In genomic region chr3:175426805-175427204, GRCh38 we compare ENCODE assay signal across 29 cellular contexts.
A peak's percentile ranks its signal among the peaks of the same experiment; 100 is the strongest.
DNase-seq lines count a peak whose midpoint lies in the region; FAIRE-seq and TF ChIP-seq lines count a peak whose summit lies in the region.
"Had no signal": no experiment of that assay in that cellular context is flagged by ENCODE, and none has a peak within 500 bp of the region (broad histone marks: within the 10 kb centered on the region; RNA-seq: fewer than 3 reads in every experiment).

No MANE protein-coding gene starts in this region.

- no peaks in the 10 kb centered on the region for H3K27me3 Mint-ChIP-seq in osteocyte (ENCODE audit: unreplicated experiment)
- H3K27me3 Mint-ChIP-seq: activated naive CD8-positive, alpha-beta T cell treated with anti-CD3 and anti-CD28 coated beads, Interleukin-2, amount 10 ng/mL, durations not matched to agents 7 days and 5 days; activated T-cell treated with anti-CD3 and anti-CD28 coated beads, Interleukin-2, amount 50 U/mL, for 24 hours; natural killer cell treated with Interleukin-12 subunit alpha and Interleukin-12 subunit beta and Interleukin-15 and Interleukin-18, amount 100 ng/mL, for 72 hours had no signal

- H3K36me3 Mint-ChIP-seq in osteocyte (ENCODE audit: unreplicated experiment) = no peaks in the 10 kb centered on the region
- H3K36me3 Mint-ChIP-seq: activated naive CD8-positive, alpha-beta T cell treated with anti-CD3 and anti-CD28 coated beads, Interleukin-2, amount 10 ng/mL, durations not matched to agents 7 days and 5 days; CD14-positive monocyte had no signal

- TF ChIP-seq EP300 in suprapubic skin (IDR thresholded peaks at IDR 0.05) = no peak

- intact Hi-C loops in mammary epithelial cell (cut with micrococcal nuclease) = no loop called here

- H3K36me3 ChIP-seq in mammary epithelial cell (ENCODE audit: insufficient read depth, low read length) (no peaks in the 10 kb centered on the region), suprapubic skin (no peaks in the 10 kb centered on the region)
- H3K36me3 ChIP-seq: ovary had no signal

- dilution Hi-C loops in mammary epithelial cell (cut with HindIII; ENCODE audit: low sequenced_read_pairs) = no loop called here

- 84% methylated on average over 4 of the region's 5 CpGs for WGBS in mammary epithelial cell (ENCODE audit: low coverage, missing lambda C conversion rate)
- WGBS in suprapubic skin = 78% methylated on average over 5 of the region's 5 CpGs

- H3K27ac ChIP-seq in mammary epithelial cell (ENCODE audit: insufficient read depth, low read depth, low read length) = no peak overlapping the region
- no peak overlapping the region for H3K27ac ChIP-seq in suprapubic skin
- H3K27ac ChIP-seq: ovary, VCaP had no signal

- no peaks in the 10 kb centered on the region for H3K9me3 ChIP-seq in mammary epithelial cell (replicated peaks; ENCODE audit: insufficient read depth, low read length)
- H3K9me3 ChIP-seq in suprapubic skin = no peaks in the 10 kb centered on the region
- H3K9me3 ChIP-seq: ovary had no signal

- no peaks in the 10 kb centered on the region for H4K20me1 ChIP-seq in mammary epithelial cell (ENCODE audit: insufficient read depth, low read length)

- no TSS peak for BruUV-seq in mammary epithelial cell (replicated peaks; lab: Mats Ljungman, UMichigan)

- H3K4me3 ChIP-seq in mammary epithelial cell (replicated peaks in 1 of 3; ENCODE audit: insufficient read depth in 1 of 3, low read depth in 2 of 3, low read length in 3 of 3) = no peak overlapping the region
- H3K4me3 ChIP-seq in suprapubic skin = no peak overlapping the region
- H3K4me3 ChIP-seq: ovary had no signal

- H2AFZ ChIP-seq in mammary epithelial cell (ENCODE audit: low read depth, low read length) = no peak overlapping the region

- peak overlapping the region; percentile 45 for H3K27ac Mint-ChIP-seq in osteocyte (ENCODE audit: unreplicated experiment)
- H3K27ac Mint-ChIP-seq: activated naive CD8-positive, alpha-beta T cell treated with anti-CD3 and anti-CD28 coated beads, Interleukin-2, amount 10 ng/mL, durations not matched to agents 7 days and 5 days; activated T-cell treated with anti-CD3 and anti-CD28 coated beads, Interleukin-2, amount 50 U/mL, for 24 hours; CD14-positive monocyte; H9; natural killer cell treated with Interleukin-12 subunit alpha and Interleukin-12 subunit beta and Interleukin-15 and Interleukin-18, amount 100 ng/mL, for 72 hours had no signal

- CTCF ChIA-PET in mammary epithelial cell (lab: Charles Lee; ENCODE audit: low non-redundant PET) = no interaction called here

- no peak for FAIRE-seq in D721Med (lab: Jason Lieb, UNC)
- FAIRE-seq: endothelial cell of umbilical vein, urothelium cell line had no signal

- no peak overlapping the region for H3K4me2 ChIP-seq in mammary epithelial cell (ENCODE audit: insufficient read depth, low read depth, low read length)

- H3K9me3 Mint-ChIP-seq in osteocyte (ENCODE audit: unreplicated experiment) = no peaks in the 10 kb centered on the region
- H3K9me3 Mint-ChIP-seq: activated naive CD8-positive, alpha-beta T cell treated with anti-CD3 and anti-CD28 coated beads, Interleukin-2, amount 10 ng/mL, durations not matched to agents 7 days and 5 days; activated T-cell treated with anti-CD3 and anti-CD28 coated beads, Interleukin-2, amount 50 U/mL, for 24 hours; H9 had no signal

- no peaks in the 10 kb centered on the region for H3K27me3 ChIP-seq in mammary epithelial cell (ENCODE audit: insufficient read depth, low read length)
- no peaks in the 10 kb centered on the region for H3K27me3 ChIP-seq in suprapubic skin
- H3K27me3 ChIP-seq: ovary had no signal

- H3K4me1 ChIP-seq in mammary epithelial cell (ENCODE audit: insufficient read depth, low read length) (no peaks in the 10 kb centered on the region), suprapubic skin (peaks cover under 1% of the 10 kb centered on the region)

- DNase-seq in ELR (ENCODE audit: low read depth) = peak; percentile 24
- DNase-seq in NCI-H2227 treated with DMSO at 0.1 percent for 48 hours (lab: John Stamatoyannopoulos, UW) = peak; percentile 7
- peak; percentile 62 for DNase-seq in mammary epithelial cell
- no peak for DNase-seq in osteocyte (ENCODE audit: extremely low spot score, unreplicated experiment)
- no peak for DNase-seq in D721Med (ENCODE audit: insufficient read length, low spot score)
- DNase-seq in suprapubic skin (ENCODE audit: low spot score in 2 of 2) = no peak
- no peak for DNase-seq in epidermal melanocyte (ENCODE audit: insufficient read length, low spot score)
- no peak for DNase-seq in NCI-H1930 (lab: John Stamatoyannopoulos, UW)
- DNase-seq: activated CD4-positive, alpha-beta T cell treated with anti-CD3 and anti-CD28 coated beads for 48 hours; activated gamma-delta T cell; activated naive CD8-positive, alpha-beta T cell treated with anti-CD3 and anti-CD28 coated beads, Interleukin-2, amount 10 ng/mL, durations not matched to agents 7 days and 5 days; activated T-cell treated with anti-CD3 and anti-CD28 coated beads, Interleukin-2, amount 50 U/mL, for 24 hours; glutamatergic neuron; H9; islet precursor cell; KBM-7; NCI-H1436 treated with DMSO at 0.1 percent for 48 hours; NCI-H510A treated with DMSO at 0.1 percent for 48 hours; ovary; right cardiac atrium; SHP77 treated with DMSO at 0.1 percent for 48 hours; stimulated activated CD4-positive, alpha-beta T cell treated with anti-CD3 and anti-CD28 coated beads, Interleukin-4, amount 100 ng/mL, for 1 hour; substantia nigra; T-helper 9 cell had no signal

- in situ Hi-C loops in mammary epithelial cell (cut with MboI; ENCODE audit: low sequenced_read_pairs in 2 of 2) = no loop called here

- no peaks in the 10 kb centered on the region for H3K79me2 ChIP-seq in mammary epithelial cell (ENCODE audit: insufficient read depth, low read length)

- TF ChIP-seq CTCF in mammary epithelial cell (conservative IDR thresholded peaks at IDR 0.05 in 1 of 2, IDR thresholded peaks at IDR 0.05 in 1 of 2; ENCODE audit: extremely low read depth in 1 of 2, insufficient read depth in 1 of 2, low read depth in 1 of 2, low read length in 2 of 2) (no peak), osteocyte (IDR thresholded peaks at IDR 0.05) (no peak), D721Med (IDR thresholded peaks at IDR 0.05; ENCODE audit: insufficient read depth, missing control alignments) (no peak), suprapubic skin (IDR thresholded peaks at IDR 0.05) (no peak)

- TF ChIP-seq POLR2A in suprapubic skin (IDR thresholded peaks at IDR 0.05) = no peak

- H3K9ac ChIP-seq in mammary epithelial cell (ENCODE audit: insufficient read depth, low read length) = no peak overlapping the region

- H3K4me3 Mint-ChIP-seq in osteocyte (ENCODE audit: unreplicated experiment) = no peak overlapping the region
- H3K4me3 Mint-ChIP-seq: activated naive CD8-positive, alpha-beta T cell treated with anti-CD3 and anti-CD28 coated beads, Interleukin-2, amount 10 ng/mL, durations not matched to agents 7 days and 5 days; activated T-cell treated with anti-CD3 and anti-CD28 coated beads, Interleukin-2, amount 50 U/mL, for 24 hours; CD14-positive monocyte; H9; natural killer cell treated with Interleukin-12 subunit alpha and Interleukin-12 subunit beta and Interleukin-15 and Interleukin-18, amount 100 ng/mL, for 72 hours had no signal

- H3K4me1 Mint-ChIP-seq in osteocyte (ENCODE audit: unreplicated experiment) = peaks cover 27% of the 10 kb centered on the region
- H3K4me1 Mint-ChIP-seq: activated naive CD8-positive, alpha-beta T cell treated with anti-CD3 and anti-CD28 coated beads, Interleukin-2, amount 10 ng/mL, durations not matched to agents 7 days and 5 days; CD14-positive monocyte; H9 had no signal

Comparison
In these comparisons a context has a peak if more than half of its experiments do, and no peak if none do; other contexts are left out.
1. DNase-seq: peak in ELR (single experiment), NCI-H2227 treated with DMSO at 0.1 percent for 48 hours (single experiment) and mammary epithelial cell (single experiment); none in osteocyte (single experiment), D721Med (single experiment), suprapubic skin (0 of 2), epidermal melanocyte (single experiment) and NCI-H1930 (0 of 2).